Comparison of ENCODE assay signal across 9 cellular contexts in genomic region chr2:183070942-183071844, GRCh38. TPM values are rescaled to one million over a fixed set of nuclear protein-coding genes. Genes with fewer than 3 reads are reported as not detected.
A peak's percentile ranks its signal among the peaks of the same experiment; 100 is the strongest.
DNase-seq lines count a peak whose midpoint lies in the region; ATAC-seq and TF ChIP-seq lines count a peak whose summit lies in the region.
"Had no signal": no experiment of that assay in that cellular context is flagged by ENCODE, and none has a peak within 500 bp of the region (broad histone marks: within the 10 kb centered on the region; RNA-seq: fewer than 3 reads in every experiment).

No MANE protein-coding gene starts in this region.

- H3K27ac ChIP-seq in heart right ventricle (no peak overlapping the region), spleen (no peak overlapping the region)
- no peak overlapping the region for H3K27ac ChIP-seq in effector memory CD4-positive, alpha-beta T cell (ENCODE audit: insufficient read depth, low read length, poor library complexity, severe bottlenecking)

- DNase-seq in NCI-H748 (lab: John Stamatoyannopoulos, UW; ENCODE audit: unreplicated experiment) (peak; percentile 42), NCI-H748 treated with DMSO at 0.1 percent for 48 hours (lab: John Stamatoyannopoulos, UW) (no peak), RPMI7951 (ENCODE audit: low read depth) (peak; percentile 22), heart right ventricle (peak; percentile 15 to 40), spleen (no peak), LoVo (ENCODE audit: low spot score) (no peak), GM19240 (ENCODE audit: insufficient read length, low spot score) (no peak)
- DNase-seq in effector memory CD4-positive, alpha-beta T cell, result no peak
- DNase-seq: activated B cell treated with CpG ODN at 0.5 μM for 24 hours had no signal

- 60% methylated on average over 34 of the region's 34 CpGs for WGBS in heart right ventricle, 2 donors
- WGBS in spleen, 5 donors, result 73 to 78% (median 74%) methylated on average over 29 to 34 of the region's 34 CpGs

- peak in 3 of 8 donors; percentile 19 to 61 (median 58) for ATAC-seq in heart right ventricle

- H3K4me1 ChIP-seq in heart right ventricle (no peaks in the 10 kb centered on the region), spleen (no peaks in the 10 kb centered on the region)
- no peaks in the 10 kb centered on the region for H3K4me1 ChIP-seq in effector memory CD4-positive, alpha-beta T cell (ENCODE audit: control insufficient read depth, insufficient read depth, low read length, poor library complexity, severe bottlenecking)

- TF ChIP-seq POLR2A in spleen (IDR thresholded peaks at IDR 0.05), result no peak

- H3K9me3 ChIP-seq in heart right ventricle (no peaks in the 10 kb centered on the region), spleen (peaks cover 0 to 14% (median 3%) of the 10 kb centered on the region in 8 donors)
- no peaks in the 10 kb centered on the region for H3K9me3 ChIP-seq in effector memory CD4-positive, alpha-beta T cell (ENCODE audit: control insufficient read depth, low read length)

- TF ChIP-seq CTCF in heart right ventricle (IDR thresholded peaks at IDR 0.05) (peak in 7 of 9 donors; percentile 26 to 64 (median 57)), spleen (IDR thresholded peaks at IDR 0.05 in 8 of 11, conservative IDR thresholded peaks at IDR 0.05 in 3 of 11) (peak in 6 of 11 experiments; percentile 12 to 37 (median 26))

- intact Hi-C loops in heart right ventricle (cut with DNase I), result no loop called here
- intact Hi-C loops in spleen (cut with DNase I; ENCODE audit: low total_unique reads), result no loop called here

- no peaks in the 10 kb centered on the region for H3K36me3 ChIP-seq in heart right ventricle
- H3K36me3 ChIP-seq in spleen, result no peaks in the 10 kb centered on the region
- no peaks in the 10 kb centered on the region for H3K36me3 ChIP-seq in effector memory CD4-positive, alpha-beta T cell (ENCODE audit: control insufficient read depth, insufficient read depth, low read length)

- H3K27me3 ChIP-seq in heart right ventricle (peaks cover 0 to 13% (median 0%) of the 10 kb centered on the region in 7 donors), spleen (replicated peaks in 1 of 7) (peaks cover 0 to 31% (median 0%) of the 10 kb centered on the region in 7 donors)
- H3K27me3 ChIP-seq in effector memory CD4-positive, alpha-beta T cell (replicated peaks; ENCODE audit: control insufficient read depth, insufficient read depth, low read length, poor library complexity, severe bottlenecking), result no peaks in the 10 kb centered on the region

- H3K4me3 ChIP-seq in heart right ventricle, result no peak overlapping the region
- H3K4me3 ChIP-seq in spleen, result no peak overlapping the region
- H3K4me3 ChIP-seq in effector memory CD4-positive, alpha-beta T cell (ENCODE audit: insufficient read depth, low read depth, low read length, poor library complexity, severe bottlenecking), result no peak overlapping the region

RNA-seq across cellular contexts. Expression of gene DUSP19, which starts 7.4 kb away (rescaled TPM):
- total RNA-seq in RPMI7951 (2014; rRNA removed; shearing (Covaris generic)), result 1.7 and 2.1 TPM in 2 replicates
- 10 to 100 TPM in 7 of 10 donors, 1 to 10 TPM in 3; 5.6 to 14.1 (median 11.8) TPM for total RNA-seq in heart right ventricle
- 1 to 10 TPM in 1 of 2 donors, under 1 TPM in 1; 0.84 to 2.6 TPM for polyA plus RNA-seq in heart right ventricle
- 1 to 10 TPM; 3.2 to 5.8 (median 4.8) TPM for total RNA-seq in spleen
- 1 to 10 TPM in 1 of 3 donors, under 1 TPM in 2; 0.78 to 2.4 (median 0.88) TPM for polyA plus RNA-seq in spleen

RNA-seq across cellular contexts. Expression of gene NCKAP1, which starts 32.9 kb away (rescaled TPM):
- total RNA-seq in RPMI7951 (2014; rRNA removed; shearing (Covaris generic)), result 182 and 188 TPM in 2 replicates
- 100 to 1,000 TPM; 118 to 153 (median 130) TPM for total RNA-seq in heart right ventricle
- polyA plus RNA-seq in heart right ventricle, result 10 to 100 TPM; 35.3 to 81.1 TPM
- total RNA-seq in spleen, result 10 to 100 TPM; 40.1 to 62.5 (median 58.4) TPM
- polyA plus RNA-seq in spleen, result 10 to 100 TPM in 1 of 3 donors, 1 to 10 TPM in 2; 8.9 to 13.3 (median 9.4) TPM
- total RNA-seq: activated B cell treated with CpG ODN at 0.5 μM for 24 hours had no signal

RNA-seq across cellular contexts. Expression of gene NUP35, which starts 53.0 kb away (rescaled TPM):
- 59.1 and 68.8 TPM in 2 replicates for total RNA-seq in RPMI7951 (2014; rRNA removed; shearing (Covaris generic))
- 10 to 100 TPM in 1 of 10 donors, 1 to 10 TPM in 9; 4.4 to 11.0 (median 8.3) TPM for total RNA-seq in heart right ventricle
- polyA plus RNA-seq in heart right ventricle, result 10 to 100 TPM in 1 of 2 donors, 1 to 10 TPM in 1; 6.9 to 10.3 TPM
- 10 to 100 TPM; 11.6 to 19.0 (median 16.4) TPM for total RNA-seq in spleen
- polyA plus RNA-seq in spleen, result 1 to 10 TPM; 6.3 to 8.5 (median 7.9) TPM

Comparison
In these comparisons a context has a peak if more than half of its experiments do, and no peak if none do; other contexts are left out.
1. DNase-seq: peak in NCI-H748 (single experiment), RPMI7951 (single experiment) and heart right ventricle (2 of 2); none in NCI-H748 treated with DMSO at 0.1 percent for 48 hours (single experiment), spleen (single experiment), LoVo (single experiment), effector memory CD4-positive, alpha-beta T cell (0 of 3) and GM19240 (single experiment).